ENCODE assay signal across 27 cellular contexts in the genomic region with DNA sequence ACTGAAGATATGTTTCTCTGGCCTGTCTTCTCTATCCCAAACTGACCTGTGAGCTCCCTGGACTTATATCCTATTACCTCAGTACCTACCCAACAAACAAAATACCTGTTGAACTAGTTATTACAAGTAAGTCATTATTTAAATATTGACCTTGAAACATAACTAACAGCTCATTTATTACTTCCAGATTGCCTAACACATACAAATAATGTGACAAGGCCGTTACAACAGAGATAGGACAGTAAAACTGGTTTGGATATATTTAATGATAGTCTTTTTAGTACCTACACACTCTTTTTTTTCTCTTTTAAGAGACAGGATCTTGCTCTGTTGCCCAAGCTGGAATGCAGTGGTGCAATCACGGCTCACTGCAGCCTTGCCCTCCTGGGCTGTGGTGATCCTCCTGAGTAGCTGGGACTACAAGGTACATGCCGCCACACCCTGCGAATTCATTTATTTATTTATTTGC.
DNase-seq lines count a peak whose midpoint lies in the region; ATAC-seq and TF ChIP-seq lines count a peak whose summit lies in the region.
"Had no signal": no experiment of that assay in that cellular context is flagged by ENCODE, and none has a peak within 500 bp of the region (broad histone marks: within the 10 kb centered on the region; RNA-seq: fewer than 3 reads in every experiment).

No MANE protein-coding gene starts in this region.

- no peak overlapping the region for H3K9ac ChIP-seq in mammary epithelial cell (ENCODE audit: insufficient read depth, low read length)

- H3K27me3 Mint-ChIP-seq in activated T-helper 1 cell treated with anti-CD3 and anti-CD28 coated beads, Interleukin-12 subunit alpha, Interleukin-12 subunit beta, Interleukin-2, Interleukin-4 antibody, amounts not matched to agents 30 ng/mL and 10 ng/mL and 1 ng/mL, durations not matched to agents 14 hours and 24 hours and 36 hours (ENCODE audit: insufficient read depth), result no peaks in the 10 kb centered on the region
- H3K27me3 Mint-ChIP-seq: B cell, T-cell had no signal

- TF ChIP-seq POLR2A in breast epithelium (IDR thresholded peaks at IDR 0.05), result no peak

- H4K20me1 ChIP-seq in mammary epithelial cell (ENCODE audit: insufficient read depth, low read length), result no peaks in the 10 kb centered on the region

- DNase-seq in breast epithelium (ENCODE audit: low spot score in 2 of 2) (no peak), mammary epithelial cell (no peak), epithelial cell of prostate (ENCODE audit: low read depth, low spot score) (peak; percentile 46), mucosa of gallbladder (ENCODE audit: low spot score) (peak; percentile 32), NCI-H226 (no peak), aorta (no peak)
- DNase-seq in activated T-helper 1 cell treated with anti-CD3 and anti-CD28 coated beads, Interleukin-12 subunit alpha, Interleukin-12 subunit beta, Interleukin-2, Interleukin-4 antibody, amounts not matched to agents 30 ng/mL and 10 ng/mL and 1 ng/mL, durations not matched to agents 14 hours and 24 hours and 36 hours (ENCODE audit: low spot score), result no peak
- DNase-seq: activated CD8-positive, alpha-beta T cell treated with anti-CD3 and anti-CD28 coated beads, Interleukin-2, amount 10 ng/mL, durations not matched to agents 7 days and 5 days; activated naive CD4-positive, alpha-beta T cell treated with Interleukin-2 at 50 U/mL for 16 hours; activated T-cell treated with anti-CD3 and anti-CD28 coated beads, Interleukin-2, amount 50 U/mL, for 1 hour; adrenal gland; COR-L47; HCEC 1CT; MG63; NCI-H1417 treated with DMSO at 0.1 percent for 48 hours; NCI-H2081 treated with DMSO at 0.1 percent for 48 hours; SHP77; sigmoid colon; stimulated activated CD4-positive, alpha-beta T cell treated with anti-CD3 and anti-CD28 coated beads, Interleukin-15, amount 100 ng/mL, for 24 hours; stimulated activated naive CD8-positive, alpha-beta T cell treated with anti-CD3 and anti-CD28 coated beads, Interleukin-15, Interleukin-2, amounts not matched to agents 100 U/mL and 50 U/mL, for 24 hours; T-cell; tibial artery had no signal

- peaks cover under 1% of the 10 kb centered on the region for H3K9me3 Mint-ChIP-seq in activated T-helper 1 cell treated with anti-CD3 and anti-CD28 coated beads, Interleukin-12 subunit alpha, Interleukin-12 subunit beta, Interleukin-2, Interleukin-4 antibody, amounts not matched to agents 30 ng/mL and 10 ng/mL and 1 ng/mL, durations not matched to agents 14 hours and 24 hours and 36 hours
- H3K9me3 Mint-ChIP-seq: neural crest cell, T-cell had no signal

- CTCF ChIA-PET in mammary epithelial cell (lab: Charles Lee; ENCODE audit: low non-redundant PET), result no interaction called here

- no peaks in the 10 kb centered on the region for H3K4me1 ChIP-seq in breast epithelium
- H3K4me1 ChIP-seq in mammary epithelial cell (ENCODE audit: insufficient read depth, low read length), result no peaks in the 10 kb centered on the region
- no peaks in the 10 kb centered on the region for H3K4me1 ChIP-seq in aorta (ENCODE audit: control insufficient read depth in 1 of 2, insufficient read depth in 2 of 2, low read length in 2 of 2)
- H3K4me1 ChIP-seq: adrenal gland, sigmoid colon, tibial artery had no signal

- TF ChIP-seq CTCF in breast epithelium (IDR thresholded peaks at IDR 0.05) (no peak), mammary epithelial cell (conservative IDR thresholded peaks at IDR 0.05 in 1 of 2, IDR thresholded peaks at IDR 0.05 in 1 of 2; ENCODE audit: extremely low read depth in 1 of 2, insufficient read depth in 1 of 2, low read depth in 1 of 2, low read length in 2 of 2) (no peak)

- no peak overlapping the region for H2AFZ ChIP-seq in mammary epithelial cell (ENCODE audit: low read depth, low read length)

- no peak overlapping the region for H3K4me2 ChIP-seq in mammary epithelial cell (ENCODE audit: insufficient read depth, low read depth, low read length)

- no TSS peak for BruUV-seq in mammary epithelial cell (replicated peaks; lab: Mats Ljungman, UMichigan)

- H3K27me3 ChIP-seq in breast epithelium (no peaks in the 10 kb centered on the region), mammary epithelial cell (ENCODE audit: insufficient read depth, low read length) (no peaks in the 10 kb centered on the region), aorta (ENCODE audit: control insufficient read depth in 1 of 2, insufficient read depth in 2 of 2, low read length in 1 of 2) (no peaks in the 10 kb centered on the region)
- H3K27me3 ChIP-seq: adrenal gland, MG63, sigmoid colon, tibial artery had no signal

- 97% methylated on average over 4 of the region's 4 CpGs for WGBS in mammary epithelial cell (ENCODE audit: low coverage, missing lambda C conversion rate)
- 94 to 97% methylated on average over 4 of the region's 4 CpGs for WGBS in aorta, 2 donors

- in situ Hi-C loops in mammary epithelial cell (cut with MboI; ENCODE audit: low sequenced_read_pairs in 2 of 2), result no loop called here

- H3K4me1 Mint-ChIP-seq in activated T-helper 1 cell treated with anti-CD3 and anti-CD28 coated beads, Interleukin-12 subunit alpha, Interleukin-12 subunit beta, Interleukin-2, Interleukin-4 antibody, amounts not matched to agents 30 ng/mL and 10 ng/mL and 1 ng/mL, durations not matched to agents 14 hours and 24 hours and 36 hours (ENCODE audit: low read depth), result peaks cover 41% of the 10 kb centered on the region

- H3K4me3 Mint-ChIP-seq in activated T-helper 1 cell treated with anti-CD3 and anti-CD28 coated beads, Interleukin-12 subunit alpha, Interleukin-12 subunit beta, Interleukin-2, Interleukin-4 antibody, amounts not matched to agents 30 ng/mL and 10 ng/mL and 1 ng/mL, durations not matched to agents 14 hours and 24 hours and 36 hours, result no peak overlapping the region
- H3K4me3 Mint-ChIP-seq: activated CD8-positive, alpha-beta T cell treated with anti-CD3 and anti-CD28 coated beads, Interleukin-2, amount 10 ng/mL, durations not matched to agents 7 days and 5 days; B cell; neural crest cell; T-cell had no signal

- H3K36me3 ChIP-seq in breast epithelium (no peaks in the 10 kb centered on the region), mammary epithelial cell (ENCODE audit: insufficient read depth, low read length) (peaks cover 5% of the 10 kb centered on the region), aorta (ENCODE audit: control insufficient read depth in 1 of 2, insufficient read depth in 2 of 2, low read length in 1 of 2) (no peaks in the 10 kb centered on the region)
- H3K36me3 ChIP-seq: adrenal gland had no signal

- H3K4me3 ChIP-seq in breast epithelium (no peak overlapping the region), mammary epithelial cell (replicated peaks in 1 of 3; ENCODE audit: insufficient read depth in 1 of 3, low read depth in 2 of 3, low read length in 3 of 3) (no peak overlapping the region), aorta (ENCODE audit: low read length in 2 of 2) (no peak overlapping the region)
- H3K4me3 ChIP-seq: adrenal gland, coronary artery, lung, MG63, sigmoid colon, tibial artery had no signal

- no peaks in the 10 kb centered on the region for H3K9me3 ChIP-seq in breast epithelium
- H3K9me3 ChIP-seq in mammary epithelial cell (replicated peaks; ENCODE audit: insufficient read depth, low read length), result no peaks in the 10 kb centered on the region
- no peaks in the 10 kb centered on the region for H3K9me3 ChIP-seq in aorta (ENCODE audit: control insufficient read depth, low read length)
- H3K9me3 ChIP-seq: adrenal gland, MG63, sigmoid colon, tibial artery had no signal

- H3K27ac ChIP-seq in breast epithelium, result peak overlapping the region; percentile 59 to 67
- no peak overlapping the region for H3K27ac ChIP-seq in mammary epithelial cell (ENCODE audit: insufficient read depth, low read depth, low read length)
- H3K27ac ChIP-seq in epithelial cell of prostate, result peak overlapping the region; percentile 83
- no peak overlapping the region for H3K27ac ChIP-seq in aorta (ENCODE audit: low read depth in 1 of 2, low read length in 2 of 2)
- H3K27ac ChIP-seq: adrenal gland, coronary artery, sigmoid colon, tibial artery had no signal

- no peak for ATAC-seq in GM18867 (IDR thresholded peaks at IDR 0.05; ENCODE audit: unreplicated experiment)
- no peak for ATAC-seq in aorta (ENCODE audit: low FRiP score)
- ATAC-seq: activated CD8-positive, alpha-beta T cell treated with anti-CD3 and anti-CD28 coated beads, Interleukin-2, amount 10 ng/mL, durations not matched to agents 7 days and 5 days; stimulated activated naive CD8-positive, alpha-beta T cell treated with anti-CD3 and anti-CD28 coated beads, Interleukin-15, Interleukin-2, amounts not matched to agents 100 U/mL and 50 U/mL, for 24 hours; T-cell had no signal

- H3K79me2 ChIP-seq in mammary epithelial cell (ENCODE audit: insufficient read depth, low read length), result no peaks in the 10 kb centered on the region

- dilution Hi-C loops in mammary epithelial cell (cut with HindIII; ENCODE audit: low sequenced_read_pairs), result no loop called here

- intact Hi-C loops in breast epithelium (cut with DNase I; ENCODE audit: low total_unique reads) (no loop called here), mammary epithelial cell (cut with micrococcal nuclease) (no loop called here), aorta (cut with DNase I) (no loop called here)
- intact Hi-C loops in activated T-helper 1 cell treated with anti-CD3 and anti-CD28 coated beads, Interleukin-12 subunit alpha, Interleukin-12 subunit beta, Interleukin-2, Interleukin-4 antibody, amounts not matched to agents 30 ng/mL and 10 ng/mL and 1 ng/mL, durations not matched to agents 14 hours and 24 hours and 36 hours (cut with micrococcal nuclease), result no loop called here

- H3K36me3 Mint-ChIP-seq in activated T-helper 1 cell treated with anti-CD3 and anti-CD28 coated beads, Interleukin-12 subunit alpha, Interleukin-12 subunit beta, Interleukin-2, Interleukin-4 antibody, amounts not matched to agents 30 ng/mL and 10 ng/mL and 1 ng/mL, durations not matched to agents 14 hours and 24 hours and 36 hours (ENCODE audit: low read depth), result peaks cover 48% of the 10 kb centered on the region

- H3K27ac Mint-ChIP-seq in activated T-helper 1 cell treated with anti-CD3 and anti-CD28 coated beads, Interleukin-12 subunit alpha, Interleukin-12 subunit beta, Interleukin-2, Interleukin-4 antibody, amounts not matched to agents 30 ng/mL and 10 ng/mL and 1 ng/mL, durations not matched to agents 14 hours and 24 hours and 36 hours, result no peak overlapping the region
- H3K27ac Mint-ChIP-seq: activated CD8-positive, alpha-beta T cell treated with anti-CD3 and anti-CD28 coated beads, Interleukin-2, amount 10 ng/mL, durations not matched to agents 7 days and 5 days; B cell; T-cell had no signal

Comparison
In these comparisons a context has a peak if more than half of its experiments do, and no peak if none do; other contexts are left out.
1. H3K27ac ChIP-seq: peak in breast epithelium (2 of 2) and epithelial cell of prostate (single experiment); none in mammary epithelial cell (single experiment) and aorta (0 of 2).
2. DNase-seq: peak in epithelial cell of prostate (single experiment) and mucosa of gallbladder (single experiment); none in breast epithelium (0 of 2), mammary epithelial cell (single experiment), NCI-H226 (single experiment), activated T-helper 1 cell treated with anti-CD3 and anti-CD28 coated beads, Interleukin-12 subunit alpha, Interleukin-12 subunit beta, Interleukin-2, Interleukin-4 antibody, amounts not matched to agents 30 ng/mL and 10 ng/mL and 1 ng/mL, durations not matched to agents 14 hours and 24 hours and 36 hours (single experiment) and aorta (0 of 2).